ENCODE assay signal across 9 cellular contexts in the genomic region with DNA sequence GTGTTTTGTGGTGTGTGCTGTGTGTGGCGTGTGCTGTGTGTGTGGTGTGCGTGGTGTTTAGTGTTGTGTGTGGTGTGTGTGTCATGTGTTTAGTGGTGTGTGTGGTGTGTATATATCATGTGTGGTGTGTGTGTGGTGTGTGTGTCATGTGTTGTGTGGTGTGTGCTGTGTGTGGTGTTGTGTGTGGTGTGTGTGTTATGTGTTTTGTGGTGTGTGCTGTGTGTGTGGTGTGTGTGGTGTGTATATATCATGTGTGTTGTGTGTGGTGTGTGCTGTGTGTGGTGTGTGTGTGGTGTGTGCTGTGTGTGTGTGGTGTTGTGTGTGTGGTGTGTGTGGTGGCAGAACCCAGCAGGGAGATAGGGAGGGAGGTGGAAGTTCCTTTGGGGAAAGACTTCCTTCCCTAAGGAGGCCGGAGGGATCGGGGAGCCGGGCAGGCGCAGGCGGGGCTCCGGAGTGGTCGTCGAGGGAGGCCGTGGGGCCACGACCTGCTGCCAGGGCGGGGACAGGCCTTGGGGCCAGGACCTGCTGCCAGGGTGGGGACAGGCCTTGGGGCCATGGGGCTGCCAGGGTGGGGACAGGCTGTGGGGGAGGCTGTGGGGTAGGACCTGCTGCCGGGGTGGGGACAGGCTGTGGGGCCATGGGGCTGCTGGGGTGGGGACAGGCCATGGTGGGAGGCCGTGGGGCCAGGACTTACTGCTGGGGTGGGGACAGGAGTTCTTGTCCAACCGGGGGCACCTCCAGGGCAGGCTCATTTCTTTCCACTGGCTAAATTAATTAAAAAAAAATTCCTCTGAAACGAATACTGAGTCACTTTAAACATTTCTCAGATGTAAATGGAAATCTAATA. TPM values are rescaled to one million over a fixed set of nuclear protein-coding genes. Genes with fewer than 3 reads are reported as not detected.
DNase-seq lines count a peak whose midpoint lies in the region; ATAC-seq and TF ChIP-seq lines count a peak whose summit lies in the region.
"Had no signal": no experiment of that assay in that cellular context is flagged by ENCODE, and none has a peak within 500 bp of the region (broad histone marks: within the 10 kb centered on the region; RNA-seq: fewer than 3 reads in every experiment).

No MANE protein-coding gene starts in this region.

- peaks cover 5% of the 10 kb centered on the region for H3K9me3 Mint-ChIP-seq in activated T-helper 17 cell treated with anti-CD3 and anti-CD28 coated beads, Interleukin-2, amount 50 U/mL, for 72 hours

- H3K27ac ChIP-seq in lower lobe of right lung = no peak overlapping the region
- H3K27ac ChIP-seq in upper lobe of left lung = peak overlapping the region in 3 of 4 donors; percentile 27 to 66 (median 30)

- H3K27me3 ChIP-seq in lower lobe of right lung (ENCODE audit: low read depth) (no peaks in the 10 kb centered on the region), upper lobe of left lung (no peaks in the 10 kb centered on the region)
- H3K27me3 ChIP-seq: body of pancreas had no signal

- H3K4me3 Mint-ChIP-seq in activated T-helper 17 cell treated with anti-CD3 and anti-CD28 coated beads, Interleukin-2, amount 50 U/mL, for 72 hours = peak overlapping the region; percentile 76

- TF ChIP-seq EP300 in upper lobe of left lung (IDR thresholded peaks at IDR 0.05) = no peak

- H3K9me3 ChIP-seq in lower lobe of right lung = no peaks in the 10 kb centered on the region
- H3K9me3 ChIP-seq in upper lobe of left lung = no peaks in the 10 kb centered on the region
- H3K9me3 ChIP-seq: body of pancreas had no signal

- peak; percentile 60 for ATAC-seq in activated T-helper 17 cell treated with anti-CD3 and anti-CD28 coated beads, Interleukin-2, amount 50 U/mL, for 72 hours (replicated peaks)
- ATAC-seq in lower lobe of right lung = no peak
- peak in 1 of 2 donors; percentile 7 for ATAC-seq in upper lobe of left lung (ENCODE audit: low FRiP score in 2 of 2)
- ATAC-seq: body of pancreas had no signal

- intact Hi-C loops in lower lobe of right lung (cut with DNase I) = no loop called here

- H3K27me3 Mint-ChIP-seq in activated T-helper 17 cell treated with anti-CD3 and anti-CD28 coated beads, Interleukin-2, amount 50 U/mL, for 72 hours = no peaks in the 10 kb centered on the region

- H3K4me3 ChIP-seq in lower lobe of right lung (no peak overlapping the region), upper lobe of left lung (no peak overlapping the region)
- H3K4me3 ChIP-seq: body of pancreas had no signal

- peak overlapping the region; percentile 89 for H3K27ac Mint-ChIP-seq in activated T-helper 17 cell treated with anti-CD3 and anti-CD28 coated beads, Interleukin-2, amount 50 U/mL, for 72 hours

- peaks cover 17% of the 10 kb centered on the region for H3K4me1 Mint-ChIP-seq in activated T-helper 17 cell treated with anti-CD3 and anti-CD28 coated beads, Interleukin-2, amount 50 U/mL, for 72 hours

- WGBS in upper lobe of left lung, 2 donors = 34 to 41% methylated on average over 16 to 17 of the region's 17 CpGs

- H3K36me3 ChIP-seq in lower lobe of right lung (no peaks in the 10 kb centered on the region), upper lobe of left lung (no peaks in the 10 kb centered on the region)

- TF ChIP-seq POLR2A in upper lobe of left lung (IDR thresholded peaks at IDR 0.05) = no peak

- DNase-seq in activated CD4-positive, alpha-beta T cell treated with anti-CD3 and anti-CD28 coated beads for 1 hour = peak; percentile 31
- DNase-seq in activated CD4-positive, alpha-beta T cell treated with anti-CD3 and anti-CD28 coated beads, Interleukin-2, amount 50 U/mL, for 1 hour = no peak
- DNase-seq in lower lobe of right lung (peak; percentile 45), upper lobe of left lung (peak; percentile 20 to 84), NCI-H524 treated with DMSO at 0.1 percent for 48 hours (lab: John Stamatoyannopoulos, UW) (no peak), DMS 273 treated with DMSO at 0.1 percent for 48 hours (lab: John Stamatoyannopoulos, UW) (no peak), H4 (ENCODE audit: low spot score) (no peak)

- peaks cover 30% of the 10 kb centered on the region for H3K36me3 Mint-ChIP-seq in activated T-helper 17 cell treated with anti-CD3 and anti-CD28 coated beads, Interleukin-2, amount 50 U/mL, for 72 hours (ENCODE audit: low read depth)

- peaks cover 14% of the 10 kb centered on the region for H3K4me1 ChIP-seq in lower lobe of right lung
- H3K4me1 ChIP-seq in upper lobe of left lung = peaks cover 16 to 26% (median 18%) of the 10 kb centered on the region in 4 donors

- TF ChIP-seq CTCF in lower lobe of right lung (IDR thresholded peaks at IDR 0.05) = no peak
- TF ChIP-seq CTCF in upper lobe of left lung (IDR thresholded peaks at IDR 0.05) = no peak

RNA-seq across cellular contexts. Expression of a gene that starts 15.2 kb away (rescaled TPM):
- 100 to 1,000 TPM in 1 of 2 donors, 10 to 100 TPM in 1; 94.8 to 235 TPM for total RNA-seq in activated T-helper 17 cell treated with anti-CD3 and anti-CD28 coated beads, Interleukin-2, amount 50 U/mL, for 72 hours
- 94.7 TPM for total RNA-seq in lower lobe of right lung
- total RNA-seq in upper lobe of left lung = 100 to 1,000 TPM; 131 to 246 (median 156) TPM
- total RNA-seq in H4 (2014; rRNA removed; shearing (Covaris generic)) = 18.6 and 30.3 TPM in 2 replicates

RNA-seq across cellular contexts. Expression of a gene that starts 36.8 kb away (rescaled TPM):
- total RNA-seq in activated T-helper 17 cell treated with anti-CD3 and anti-CD28 coated beads, Interleukin-2, amount 50 U/mL, for 72 hours = under 1 TPM; 0.09 to 0.42 TPM
- total RNA-seq in lower lobe of right lung = 0.09 TPM
- total RNA-seq in upper lobe of left lung = under 1 TPM in 1 of 6 donors, not detected in 5; 0.06 TPM
- not detected in 2 replicates for total RNA-seq in H4 (2014; rRNA removed; shearing (Covaris generic))
- total RNA-seq: body of pancreas had no signal

RNA-seq across cellular contexts. Expression of a gene that starts 57.3 kb away (rescaled TPM):
- 10 to 100 TPM; 22.7 to 38.6 TPM for total RNA-seq in activated T-helper 17 cell treated with anti-CD3 and anti-CD28 coated beads, Interleukin-2, amount 50 U/mL, for 72 hours
- total RNA-seq in lower lobe of right lung (42.7 TPM), upper lobe of left lung (10 to 100 TPM; 31.2 to 72.6 (median 46.9) TPM)
- 95.9 and 113 TPM in 2 replicates for total RNA-seq in H4 (2014; rRNA removed; shearing (Covaris generic))

RNA-seq across cellular contexts. Expression of a gene that starts 57.5 kb away (rescaled TPM):
- total RNA-seq in activated T-helper 17 cell treated with anti-CD3 and anti-CD28 coated beads, Interleukin-2, amount 50 U/mL, for 72 hours = 10 to 100 TPM; 19.5 to 21.9 TPM
- total RNA-seq in lower lobe of right lung (25.9 TPM), upper lobe of left lung (10 to 100 TPM; 14.2 to 32.5 (median 22.3) TPM)
- total RNA-seq in H4 (2014; rRNA removed; shearing (Covaris generic)) = 13.9 and 22.3 TPM in 2 replicates

Comparison
In these comparisons a context has a peak if more than half of its experiments do, and no peak if none do; other contexts are left out.
1. DNase-seq: peak in activated CD4-positive, alpha-beta T cell treated with anti-CD3 and anti-CD28 coated beads for 1 hour (single experiment), lower lobe of right lung (single experiment) and upper lobe of left lung (2 of 2); none in activated CD4-positive, alpha-beta T cell treated with anti-CD3 and anti-CD28 coated beads, Interleukin-2, amount 50 U/mL, for 1 hour (single experiment), NCI-H524 treated with DMSO at 0.1 percent for 48 hours (single experiment), DMS 273 treated with DMSO at 0.1 percent for 48 hours (single experiment) and H4 (single experiment).